In genomic region chr6:113954653-113955052, GRCh38 we compare ENCODE assay signal across 24 cellular contexts.
"Had no signal": no experiment of that assay in that cellular context is flagged by ENCODE, and none has a peak within 500 bp of the region (broad histone marks: within the 10 kb centered on the region; RNA-seq: fewer than 3 reads in every experiment).

No MANE protein-coding gene starts in this region.

- H3K4me3 Mint-ChIP-seq: activated CD4-positive, alpha-beta memory T cell treated with anti-CD3 and anti-CD28 coated beads, Interleukin-2, amount 10 ng/mL, durations not matched to agents 7 days and 5 days; activated CD4-positive, alpha-beta T cell treated with anti-CD3 and anti-CD28 coated beads for 36 hours; activated naive CD4-positive, alpha-beta T cell treated with anti-CD3 and anti-CD28 coated beads for 36 hours; activated naive CD8-positive, alpha-beta T cell; activated T-helper 17 cell treated with anti-CD3 and anti-CD28 coated beads, Interleukin-2, amount 50 U/mL, for 72 hours had no signal

- H3K27ac ChIP-seq: KMS-11, Peyer's patch, RWPE1, SJCRH30, VCaP had no signal

- H3K9ac ChIP-seq: KMS-11 had no signal

- H3K4me1 Mint-ChIP-seq: activated CD4-positive, alpha-beta memory T cell treated with anti-CD3 and anti-CD28 coated beads, Interleukin-2, amount 10 ng/mL, durations not matched to agents 7 days and 5 days had no signal

- ATAC-seq: activated CD4-positive, alpha-beta T cell treated with anti-CD3 and anti-CD28 coated beads for 36 hours; activated T-helper 17 cell treated with anti-CD3 and anti-CD28 coated beads, Interleukin-2, amount 50 U/mL, for 72 hours; SK-N-SH treated with all-trans-retinoic acid at 6 μM for 48 hours had no signal

- H3K9me3 ChIP-seq: Peyer's patch, SJCRH30 had no signal

- H3K4me2 ChIP-seq: KMS-11 had no signal

- H3K27me3 Mint-ChIP-seq: activated CD4-positive, alpha-beta memory T cell treated with anti-CD3 and anti-CD28 coated beads, Interleukin-2, amount 10 ng/mL, durations not matched to agents 7 days and 5 days; activated CD4-positive, alpha-beta T cell treated with anti-CD3 and anti-CD28 coated beads for 36 hours; activated naive CD8-positive, alpha-beta T cell; activated T-helper 17 cell treated with anti-CD3 and anti-CD28 coated beads, Interleukin-2, amount 50 U/mL, for 72 hours had no signal

- H3K4me1 ChIP-seq: Peyer's patch, SJCRH30 had no signal

- DNase-seq: activated CD4-positive, alpha-beta memory T cell treated with anti-CD3 and anti-CD28 coated beads, Interleukin-2, amount 10 ng/mL, durations not matched to agents 7 days and 5 days; activated CD4-positive, alpha-beta T cell treated with anti-CD3 and anti-CD28 coated beads for 36 hours; activated CD4-positive, alpha-beta T cell treated with anti-CD3 and anti-CD28 coated beads, Interleukin-2, amount 50 U/mL, for 1 hour; activated gamma-delta T cell; activated naive CD4-positive, alpha-beta T cell treated with anti-CD3 and anti-CD28 coated beads for 36 hours; activated T-cell treated with anti-CD3 and anti-CD28 coated beads for 4 hours; activated T-cell treated with anti-CD3 and anti-CD28 coated beads, Interleukin-2, amount 50 U/mL, for 48 hours; cerebellar nuclear complex; NCI-H1092 treated with DMSO at 0.1 percent for 48 hours; NCI-H1417 treated with DMSO at 0.1 percent for 48 hours; NCI-H1694 treated with DMSO at 0.1 percent for 48 hours; NCI-H2029 treated with DMSO at 0.1 percent for 48 hours; NCI-H510A treated with DMSO at 0.1 percent for 48 hours; NCI-H69; Peyer's patch; Right ventricle myocardium superior; SJCRH30; SW 1271 had no signal

- H3K9me3 Mint-ChIP-seq: activated CD4-positive, alpha-beta memory T cell treated with anti-CD3 and anti-CD28 coated beads, Interleukin-2, amount 10 ng/mL, durations not matched to agents 7 days and 5 days; activated naive CD4-positive, alpha-beta T cell treated with anti-CD3 and anti-CD28 coated beads for 36 hours; activated T-helper 17 cell treated with anti-CD3 and anti-CD28 coated beads, Interleukin-2, amount 50 U/mL, for 72 hours had no signal

- H3K4me3 ChIP-seq: Peyer's patch, SJCRH30 had no signal

- H3K27me3 ChIP-seq: Peyer's patch, SJCRH30 had no signal

- H3K27ac Mint-ChIP-seq: activated CD4-positive, alpha-beta memory T cell treated with anti-CD3 and anti-CD28 coated beads, Interleukin-2, amount 10 ng/mL, durations not matched to agents 7 days and 5 days; activated CD4-positive, alpha-beta T cell treated with anti-CD3 and anti-CD28 coated beads for 36 hours; activated naive CD4-positive, alpha-beta T cell treated with anti-CD3 and anti-CD28 coated beads for 36 hours; activated naive CD8-positive, alpha-beta T cell; activated T-helper 17 cell treated with anti-CD3 and anti-CD28 coated beads, Interleukin-2, amount 50 U/mL, for 72 hours had no signal
